Comparison of ENCODE assay signal across 28 cellular contexts in the genomic region with DNA sequence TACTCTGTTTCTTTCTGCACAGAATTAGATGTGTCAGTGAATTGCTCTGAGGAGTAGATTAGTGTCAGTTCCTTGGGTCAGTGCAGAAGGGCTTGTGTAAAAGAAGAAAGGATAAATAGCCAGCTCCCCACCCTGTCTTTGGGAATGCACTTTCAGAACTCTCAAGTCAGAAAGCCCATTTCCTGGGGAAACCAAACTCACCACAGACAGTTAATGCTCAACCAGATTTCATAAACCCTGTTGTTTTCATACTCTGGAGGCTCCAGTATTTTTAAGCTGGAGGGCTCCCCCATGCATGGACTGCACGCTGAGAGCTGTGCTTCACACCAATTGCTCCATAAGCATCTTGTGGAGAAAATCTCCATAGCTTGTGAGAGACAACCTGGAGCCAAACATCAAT.
"Had no signal": no experiment of that assay in that cellular context is flagged by ENCODE, and none has a peak within 500 bp of the region (broad histone marks: within the 10 kb centered on the region; RNA-seq: fewer than 3 reads in every experiment).

No MANE protein-coding gene starts in this region.

- H3K36me3 ChIP-seq: brain microvascular endothelial cell, WERI-Rb-1 had no signal

- H3K27me3 ChIP-seq: brain microvascular endothelial cell had no signal

- ATAC-seq: activated CD8-positive, alpha-beta memory T cell treated with anti-CD3 and anti-CD28 coated beads, Interleukin-2, amount 10 ng/mL, durations not matched to agents 7 days and 5 days had no signal

- H3K27ac ChIP-seq: brain microvascular endothelial cell, SK-N-MC, WERI-Rb-1 had no signal

- H3K4me3 ChIP-seq: SK-N-MC had no signal

- DNase-seq: activated CD4-positive, alpha-beta memory T cell treated with anti-CD3 and anti-CD28 coated beads, Interleukin-2, amount 10 ng/mL, durations not matched to agents 7 days and 5 days; activated CD4-positive, alpha-beta T cell treated with anti-CD3 and anti-CD28 coated beads for 1 hour; activated CD4-positive, alpha-beta T cell treated with anti-CD3 and anti-CD28 coated beads for 48 hours; activated CD4-positive, CD25-positive, alpha-beta regulatory T cell; activated CD8-positive, alpha-beta memory T cell treated with anti-CD3 and anti-CD28 coated beads for 24 hours; activated CD8-positive, alpha-beta memory T cell treated with anti-CD3 and anti-CD28 coated beads, Interleukin-2, amount 10 ng/mL, durations not matched to agents 7 days and 5 days; activated CD8-positive, alpha-beta memory T cell treated with anti-CD3 and anti-CD28 coated beads, Interleukin-2, amount 50 U/mL, for 48 hours; activated effector memory CD4-positive, alpha-beta T cell treated with Interleukin-2 at 50 U/mL for 16 hours; activated naive CD4-positive, alpha-beta T cell treated with anti-CD3 and anti-CD28 coated beads, Interleukin-2, amount 10 ng/mL, durations not matched to agents 7 days and 5 days; activated naive CD8-positive, alpha-beta T cell treated with anti-CD3 and anti-CD28 coated beads for 36 hours; activated T-cell treated with anti-CD3 and anti-CD28 coated beads, Interleukin-2, amount 50 U/mL, for 48 hours; amniotic stem cell; aorta; brain microvascular endothelial cell; central memory CD4-positive, alpha-beta T cell; Kasumi-1; NCI-H1092 treated with DMSO at 0.1 percent for 48 hours; NCI-H1417; NCI-H187; NCI-H2029 treated with DMSO at 0.1 percent for 48 hours; NCI-H2107; NCI-H2171; NCI-H510A; NCI-H748 treated with DMSO at 0.1 percent for 48 hours; Right ventricle myocardium superior; T1000; WERI-Rb-1 had no signal
